Comparison of ENCODE assay signal across 8 cellular contexts in the genomic region with DNA sequence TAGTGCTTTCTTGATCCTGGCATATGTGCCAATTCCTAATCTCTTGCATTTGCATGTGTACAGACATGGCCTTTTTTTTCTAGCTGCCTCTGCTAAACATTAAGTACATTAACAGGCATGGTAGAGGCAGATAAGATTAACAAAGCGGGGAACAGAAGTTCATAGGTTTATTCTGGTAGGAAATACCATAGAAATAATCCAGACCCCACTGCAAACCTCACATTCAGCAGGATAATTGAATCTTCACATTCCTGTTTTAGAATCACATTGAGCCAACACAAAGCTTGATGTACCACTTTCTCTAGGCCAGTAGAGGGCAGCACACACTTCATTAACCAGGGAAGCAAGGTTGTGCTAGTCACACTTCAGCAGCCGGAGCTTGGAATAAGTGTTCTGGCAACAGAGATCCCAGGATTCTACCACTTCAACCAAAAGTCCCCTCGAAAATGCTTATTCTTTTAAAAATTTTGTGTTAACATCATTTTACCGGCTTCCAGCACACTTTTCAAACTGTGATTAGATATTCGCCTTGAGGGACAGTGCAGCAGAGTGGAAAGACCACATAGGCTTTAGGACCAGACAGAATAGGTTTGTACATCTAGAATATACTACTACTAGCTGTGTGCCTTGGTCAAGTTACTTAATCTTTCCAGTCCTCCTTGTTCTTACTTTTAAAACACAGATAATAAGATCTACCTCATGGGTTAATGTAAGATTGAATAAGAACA.
DNase-seq lines count a peak whose midpoint lies in the region; ATAC-seq lines count a peak whose summit lies in the region.

No MANE protein-coding gene starts in this region.

- DNase-seq in DMS53 treated with DMSO at 0.1 percent for 48 hours (lab: John Stamatoyannopoulos, UW; ENCODE audit: unreplicated experiment) (peak; percentile 68), NCI-H446 treated with DMSO at 0.1 percent for 48 hours (lab: John Stamatoyannopoulos, UW) (peak; percentile 17), amygdala (lab: John Stamatoyannopoulos, UW) (peak in 43 of 56 donors; percentile 3 to 82 (median 34)), right cardiac atrium (peak; percentile 16 to 30 (median 29)), retina (peak; percentile 75)
- no peak for DNase-seq in stimulated activated CD4-positive, alpha-beta T cell treated with anti-CD3 and anti-CD28 coated beads, Interleukin-12 subunit alpha, Interleukin-12 subunit beta, amount 100 ng/mL, for 4 hours

- H3K27me3 ChIP-seq in right cardiac atrium (ENCODE audit: control insufficient read depth, insufficient read depth), result no peaks in the 10 kb centered on the region

- 24% methylated on average over 5 of the region's 5 CpGs for WGBS in right cardiac atrium

- H3K27ac ChIP-seq in right cardiac atrium (ENCODE audit: low read length), result no peak overlapping the region

- peak; percentile 78 for ATAC-seq in GM19397 (IDR thresholded peaks at IDR 0.05; ENCODE audit: unreplicated experiment)
- peak; percentile 57 for ATAC-seq in HG03520 (IDR thresholded peaks at IDR 0.05; ENCODE audit: unreplicated experiment)
- peak; percentile 81 to 84 for ATAC-seq in right cardiac atrium

- intact Hi-C loops in right cardiac atrium (cut with DNase I), result loop anchor here (2.0 to 10.0 kb wide), 3 partner anchors 142 to 150 kb away; no protein-coding TSS in a partner anchor

- H3K4me1 ChIP-seq in right cardiac atrium (ENCODE audit: control insufficient read depth, insufficient read depth, low read length), result no peaks in the 10 kb centered on the region

- no peaks in the 10 kb centered on the region for H3K9me3 ChIP-seq in right cardiac atrium (ENCODE audit: control insufficient read depth, low read length)

- H3K4me3 ChIP-seq in right cardiac atrium (ENCODE audit: low read length), result no peak overlapping the region
